In the genomic region with DNA sequence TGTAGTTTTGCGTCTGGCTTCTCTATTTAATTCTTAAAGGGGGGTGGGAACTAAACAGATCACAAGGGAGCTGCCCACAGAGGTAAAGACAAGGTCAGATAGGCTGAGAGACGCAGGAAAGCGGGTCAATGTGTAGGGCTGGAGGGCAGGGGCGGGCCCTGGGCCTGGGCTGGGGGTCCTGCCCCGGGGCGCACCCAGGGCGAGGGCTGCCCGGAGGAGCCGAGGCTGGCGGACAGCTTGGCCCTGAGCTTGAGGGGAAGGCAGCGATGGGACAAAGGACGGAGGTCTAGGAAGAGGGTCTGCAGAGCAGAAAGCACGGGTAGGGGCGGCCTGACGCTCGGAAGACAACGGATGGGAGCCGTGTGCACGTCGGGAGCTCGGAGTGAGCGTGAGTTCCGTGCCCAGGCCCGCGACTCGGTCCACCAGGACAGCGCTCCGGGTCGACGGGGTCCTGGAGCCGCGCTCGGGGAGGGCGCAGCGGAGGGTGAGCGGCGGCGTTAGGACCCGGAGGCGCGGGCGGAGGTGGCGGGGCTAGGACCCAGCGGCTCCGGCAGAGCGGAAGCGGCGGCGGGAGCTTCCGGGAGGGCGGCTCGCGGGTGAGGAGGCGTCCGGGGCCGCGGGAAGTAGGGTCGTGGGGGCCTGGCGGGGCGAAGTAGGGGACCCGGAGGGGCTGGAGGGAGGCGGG, we compare ENCODE assay signal across 1 cellular context.
A peak's percentile ranks its signal among the peaks of the same experiment; 100 is the strongest.
TF ChIP-seq lines count a peak whose summit lies in the region.

No MANE protein-coding gene starts in this region.

TF ChIP-seq in HCT116, 20 proteins besides CTCF, POLR2A, EP300 and RAD21 (continued from another document):
- TF ChIP-seq POLR2AphosphoS5 (IDR thresholded peaks at IDR 0.05; ENCODE audit: low read depth, low read length): peak; percentile 44; the same call in 1 of the 2 replicates
- TF ChIP-seq FOSL1 (IDR thresholded peaks at IDR 0.05; ENCODE audit: low read depth): peak; percentile 98
- TF ChIP-seq ELF1 (IDR thresholded peaks at IDR 0.05; ENCODE audit: borderline replicate concordance, low read depth): peak; percentile 50
- TF ChIP-seq ZFX (IDR thresholded peaks at IDR 0.05): peak; percentile 46
- TF ChIP-seq EGR1 (IDR thresholded peaks at IDR 0.05; ENCODE audit: low read depth): peak; percentile 58
- TF ChIP-seq SIN3A (IDR thresholded peaks at IDR 0.05; ENCODE audit: low read depth): 0 out of 2 replicates have a peak, but pooled peaks have one; percentile 42
- TF ChIP-seq, protein P1, sequence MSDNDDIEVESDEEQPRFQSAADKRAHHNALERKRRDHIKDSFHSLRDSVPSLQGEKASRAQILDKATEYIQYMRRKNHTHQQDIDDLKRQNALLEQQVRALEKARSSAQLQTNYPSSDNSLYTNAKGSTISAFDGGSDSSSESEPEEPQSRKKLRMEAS (IDR thresholded peaks at IDR 0.05): peak; percentile 39; the same call in 1 of the 2 replicates
